In the genomic region with DNA sequence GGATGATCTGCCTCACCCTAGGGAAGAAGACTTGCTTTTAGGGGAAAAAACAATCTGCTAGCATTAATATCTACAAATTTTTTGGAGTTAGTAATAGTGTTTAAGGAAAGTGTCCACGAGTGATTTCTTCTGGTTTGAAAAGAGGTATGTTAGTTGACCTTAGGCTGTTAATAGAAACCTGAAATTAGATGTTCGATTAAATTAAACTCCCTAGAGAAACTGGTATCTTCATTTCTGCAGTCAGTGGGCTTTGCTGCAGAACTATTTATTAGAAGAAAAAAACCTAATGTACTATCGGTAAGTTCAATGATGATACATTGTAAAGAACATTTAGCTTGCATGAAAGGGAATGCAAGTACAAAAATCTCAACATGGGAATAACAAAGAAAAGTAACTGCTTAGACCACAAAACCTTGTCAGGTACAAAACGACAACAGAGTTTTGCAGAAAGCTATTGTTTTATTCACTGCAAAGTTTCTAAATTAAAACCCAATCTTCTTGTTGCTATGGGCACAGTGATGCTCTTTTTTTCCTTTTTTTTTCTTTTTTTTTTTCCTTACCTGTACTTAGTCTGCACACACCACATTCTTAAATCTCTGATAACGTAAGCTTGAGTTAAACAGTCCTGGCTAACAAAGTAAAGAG, we compare ENCODE assay signal across 8 cellular contexts. TPM values are rescaled to one million over a fixed set of nuclear protein-coding genes. Genes with fewer than 3 reads are reported as not detected.
DNase-seq lines count a peak whose midpoint lies in the region; ATAC-seq, FAIRE-seq and TF ChIP-seq lines count a peak whose summit lies in the region.

No MANE protein-coding gene starts in this region.

- no peak for FAIRE-seq in HepG2 (lab: Jason Lieb, UNC)

- peaks cover 8% of the 10 kb centered on the region for H4K20me1 ChIP-seq in HepG2 (ENCODE audit: insufficient read depth, low read length)

- DNase-seq in T-helper 2 cell treated with Interferon-gamma antibody and Interleukin-4, amounts not matched to agents 5 μg/mL and 100 μg/mL, for 36 hours (ENCODE audit: low spot score) = no peak
- no peak for DNase-seq in T-helper 2 cell
- peak; percentile 29 for DNase-seq in astrocyte of the hippocampus (ENCODE audit: low read depth, low spot score)
- DNase-seq in HepG2 (ENCODE audit: low spot score) = no peak
- no peak for DNase-seq in testis
- DNase-seq in NCI-H748 (lab: John Stamatoyannopoulos, UW; ENCODE audit: unreplicated experiment) = no peak
- DNase-seq in activated effector memory CD4-positive, alpha-beta T cell treated with Interleukin-2 at 50 U/mL for 16 hours = no peak
- no peak for DNase-seq in activated naive CD4-positive, alpha-beta T cell (lab: John Stamatoyannopoulos, UW)

- H3K36me3 ChIP-seq in HepG2 (replicated peaks in 1 of 2; ENCODE audit: control insufficient read depth in 1 of 2, insufficient read depth in 2 of 2, low read length in 2 of 2) (peaks cover 0 to 1% of the 10 kb centered on the region in 2 experiments; a peak in 2 of 5 replicates), testis (ENCODE audit: low read depth, missing control alignments) (no peaks in the 10 kb centered on the region)

- no peak overlapping the region for H2AFZ ChIP-seq in HepG2 (ENCODE audit: low read length)

- peaks cover 27% of the 10 kb centered on the region for H3K4me1 Mint-ChIP-seq in T-helper 2 cell treated with Interferon-gamma antibody and Interleukin-4, amounts not matched to agents 5 μg/mL and 100 μg/mL, for 36 hours (ENCODE audit: low read depth)

- H3K4me2 ChIP-seq in HepG2 (ENCODE audit: low read depth, low read length) = peak overlapping the region; percentile 96

- H3K9me3 Mint-ChIP-seq in T-helper 2 cell treated with Interferon-gamma antibody and Interleukin-4, amounts not matched to agents 5 μg/mL and 100 μg/mL, for 36 hours = peaks cover under 1% of the 10 kb centered on the region

- TSS peak; percentile 49 for BruUV-seq in HepG2 (replicated peaks; lab: Mats Ljungman, UMichigan)

- in situ Hi-C loops in HepG2 (cut with HindIII; ENCODE audit: extremely low pct_ligation_motif_present, low pct_unique_long_range_greater_than_20kb) = no loop called here

- H3K27me3 Mint-ChIP-seq in T-helper 2 cell treated with Interferon-gamma antibody and Interleukin-4, amounts not matched to agents 5 μg/mL and 100 μg/mL, for 36 hours (ENCODE audit: low read depth) = peaks cover 62% of the 10 kb centered on the region

- H3K27ac ChIP-seq in HepG2 (ENCODE audit: extremely low read length, insufficient read depth, low read length) (peak overlapping the region; percentile 96), testis (peak overlapping the region; percentile 96 to 99)

- no peak overlapping the region for H3K27ac Mint-ChIP-seq in T-helper 2 cell treated with Interferon-gamma antibody and Interleukin-4, amounts not matched to agents 5 μg/mL and 100 μg/mL, for 36 hours

- CTCF ChIA-PET in HepG2 (lab: Yijun Ruan, JAX; ENCODE audit: low intra/inter-chr PET ratio, low total read pairs) = no interaction called here

- ATAC-seq in HepG2 = no peak

- no peak for TF ChIP-seq CTCF in HepG2 (CRISPR knock-in tag; IDR thresholded peaks at IDR 0.05)
- no peak for TF ChIP-seq CTCF in testis (IDR thresholded peaks at IDR 0.05)

- no peaks in the 10 kb centered on the region for H3K9me3 ChIP-seq in HepG2 (ENCODE audit: low read length)
- no peaks in the 10 kb centered on the region for H3K9me3 ChIP-seq in testis

- no peak for TF ChIP-seq RAD21 in HepG2 (CRISPR knock-in tag; IDR thresholded peaks at IDR 0.05)

- POLR2A ChIA-PET in HepG2 (lab: Yijun Ruan, JAX) = interaction anchor here (1.0 to 1.8 kb wide), 9 partner anchors 9 to 533 kb away, joined by 3 to 9 read pairs (median 5); no protein-coding TSS in a partner anchor

- H3K79me2 ChIP-seq in HepG2 (ENCODE audit: insufficient read depth, low read length) = peaks cover 75% of the 10 kb centered on the region

- intact Hi-C loops in HepG2 (cut with micrococcal nuclease; ENCODE audit: unreplicated experiment) = loop anchor here (5.0 to 10.0 kb wide), 3 partner anchors 379 to 981 kb away; a partner anchor contains a TSS
- intact Hi-C loops in testis (cut with DNase I; ENCODE audit: low total_unique reads) = no loop called here

- peak overlapping the region; percentile 78 for H3K4me3 Mint-ChIP-seq in T-helper 2 cell treated with Interferon-gamma antibody and Interleukin-4, amounts not matched to agents 5 μg/mL and 100 μg/mL, for 36 hours

- H3K4me1 ChIP-seq in HepG2 (ENCODE audit: insufficient read depth, low read length) (peaks cover 41% of the 10 kb centered on the region), testis (peaks cover 37% of the 10 kb centered on the region)

- peaks cover 3% of the 10 kb centered on the region for H3K36me3 Mint-ChIP-seq in T-helper 2 cell treated with Interferon-gamma antibody and Interleukin-4, amounts not matched to agents 5 μg/mL and 100 μg/mL, for 36 hours (ENCODE audit: low read depth)

- no peaks in the 10 kb centered on the region; a peak in 1 of 5 replicates for H3K27me3 ChIP-seq in HepG2 (ENCODE audit: control insufficient read depth in 1 of 2, insufficient read depth in 2 of 2, low read length in 2 of 2)
- H3K27me3 ChIP-seq in testis = no peaks in the 10 kb centered on the region

- peak overlapping the region; percentile 77 to 99 (median 90) for H3K4me3 ChIP-seq in HepG2 (replicated peaks in 1 of 3; ENCODE audit: insufficient read depth in 1 of 3, low read depth in 2 of 3, low read length in 3 of 3)
- peak overlapping the region; percentile 91 for H3K4me3 ChIP-seq in testis

- TF ChIP-seq EP300 in HepG2 (IDR thresholded peaks at IDR 0.05; ENCODE audit: low read depth in 2 of 2, low read length in 2 of 2) (no peak), HepG2 (CRISPR knock-in tag; IDR thresholded peaks at IDR 0.05; ENCODE audit: borderline replicate concordance) (no peak)

- TF ChIP-seq POLR2A in HepG2 (IDR thresholded peaks at IDR 0.05; ENCODE audit: insufficient read depth in 1 of 2, low read depth in 2 of 2, low read length in 2 of 2) (no peak), testis (IDR thresholded peaks at IDR 0.05) (no peak)

- 4% methylated on average over 5 of the region's 5 CpGs for WGBS in HepG2 (ENCODE audit: low lambda C conversion rate)
- 6 to 8% methylated on average over 5 of the region's 5 CpGs for WGBS in testis, 2 donors

- H3K9ac ChIP-seq in HepG2 (ENCODE audit: insufficient read depth, low read depth, low read length) = peak overlapping the region; percentile 95

TF ChIP-seq in HepG2, 621 proteins besides CTCF, POLR2A, EP300 and RAD21:
- 0 out of 2 replicates have a peak, but pooled peaks have one; percentile 7 for TF ChIP-seq KDM5A (IDR thresholded peaks at IDR 0.05; ENCODE audit: borderline replicate concordance, low read length)
- peak; percentile 57 for TF ChIP-seq RBFOX2 (IDR thresholded peaks at IDR 0.05; ENCODE audit: low read depth, low read length)
- no peak for TF ChIP-seq ZMAT3 (CRISPR knock-in tag; conservative IDR thresholded peaks at IDR 0.05)
- 0 out of 2 replicates have a peak, but pooled peaks have one; percentile 10 for TF ChIP-seq POLR2AphosphoS5 (IDR thresholded peaks at IDR 0.05; ENCODE audit: low read depth, low read length)

RNA-seq across cellular contexts. Expression of a gene that starts 2.0 kb away (rescaled TPM):
- total RNA-seq in HepG2 (2016; rRNA removed; fragmentation: Illumina TruSeq; extraction: Trizol) (29.1 and 45.2 TPM in 2 replicates), testis (10 to 100 TPM; 21.2 to 24.6 TPM)
- 5.0 and 6.9 TPM in 2 replicates for total RNA-seq in HepG2 (2016; cell fraction: cytosol; rRNA removed; fragmentation: Illumina TruSeq; extraction: Trizol; ENCODE audit: low read depth)
- total RNA-seq in HepG2 (2016; cell fraction: insoluble cytoplasmic fraction; rRNA removed; fragmentation: Illumina TruSeq; extraction: Trizol) = 29.1 and 39.1 TPM in 2 replicates
- total RNA-seq in HepG2 (2016; cell fraction: membrane; rRNA removed; fragmentation: Illumina TruSeq; extraction: Trizol) = 27.0 and 29.9 TPM in 2 replicates
- 38.1 and 42.0 TPM in 2 replicates for total RNA-seq in HepG2 (2016; cell fraction: nucleus; rRNA removed; fragmentation: Illumina TruSeq; extraction: Trizol)
- polyA plus RNA-seq in HepG2 (2011; rRNA removed) (32.2 and 37.8 TPM in 2 replicates), testis (ENCODE audit: insufficient read depth, low read depth, low replicate concordance) (16.4 TPM)
- polyA plus RNA-seq in HepG2 (2011; cell fraction: cytosol; rRNA removed) = 23.4 and 26.9 TPM in 2 replicates
- polyA plus RNA-seq in HepG2 (2011; cell fraction: nucleus; rRNA removed) = 34.9 and 36.5 TPM in 2 replicates
- 35.9 and 36.8 TPM in 2 replicates for polyA plus RNA-seq in HepG2 (2012)
- 12.2 and 13.0 TPM in 2 replicates for polyA plus RNA-seq in HepG2 (2016; cell fraction: cytosol; fragmentation: Illumina TruSeq; extraction: Trizol; ENCODE audit: low read depth)
- 46.7 and 48.9 TPM in 2 replicates for polyA plus RNA-seq in HepG2 (2016; cell fraction: insoluble cytoplasmic fraction; fragmentation: Illumina TruSeq; extraction: Trizol; ENCODE audit: low read depth)
- polyA plus RNA-seq in HepG2 (2016; cell fraction: membrane; fragmentation: Illumina TruSeq; extraction: Trizol; ENCODE audit: low read depth) = 28.6 and 30.0 TPM in 2 replicates
- polyA plus RNA-seq in HepG2 (2016; cell fraction: nucleus; fragmentation: Illumina TruSeq; extraction: Trizol; ENCODE audit: insufficient read depth, low read depth) = 40.1 and 41.8 TPM in 2 replicates
- 23.8 and 59.2 TPM in 2 replicates for polyA minus RNA-seq in HepG2 (2011; rRNA and poly(A)+ RNA removed; ENCODE audit: low replicate concordance)
- polyA minus RNA-seq in HepG2 (2011; cell fraction: cytosol; rRNA and poly(A)+ RNA removed) = 32.1 and 36.4 TPM in 2 replicates
- 148 and 153 TPM in 2 replicates for polyA minus RNA-seq in HepG2 (2011; cell fraction: nucleus; rRNA and poly(A)+ RNA removed)
